1 cellular context compared by ENCODE assay signal in the genomic region with DNA sequence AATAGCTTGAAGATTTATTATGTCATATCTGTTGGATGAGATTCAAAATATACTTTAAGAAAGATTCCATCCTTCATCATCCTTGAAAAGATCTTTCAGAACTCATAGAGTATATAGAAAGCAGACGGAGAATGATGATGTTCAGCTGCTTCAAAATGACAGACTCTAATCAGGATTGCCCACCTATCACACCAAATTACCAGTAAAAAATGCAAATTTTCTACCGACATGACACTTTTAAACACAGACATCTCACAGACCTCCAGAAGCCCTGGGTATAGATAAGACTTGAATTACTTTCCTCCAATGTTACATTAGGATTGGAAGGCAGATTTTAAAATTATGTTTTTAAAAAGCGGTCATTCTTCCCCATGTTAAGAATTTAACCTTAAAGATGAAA.
A peak's percentile ranks its signal among the peaks of the same experiment; 100 is the strongest.
TF ChIP-seq lines count a peak whose summit lies in the region.

No MANE protein-coding gene starts in this region.

TF ChIP-seq in HepG2, 621 proteins besides CTCF, POLR2A, EP300 and RAD21 (continued from another document):
- TF ChIP-seq ZNF674 (CRISPR knock-in tag; IDR thresholded peaks at IDR 0.05; ENCODE audit: low read depth): no peak
- no peak for TF ChIP-seq ELF4 (CRISPR knock-in tag; IDR thresholded peaks at IDR 0.05; ENCODE audit: borderline replicate concordance)
- peak; percentile 15; the same call in 1 of the 2 replicates for TF ChIP-seq MAFF (IDR thresholded peaks at IDR 0.05; ENCODE audit: low read depth, low read length)
- no peak for TF ChIP-seq SYNCRIP (IDR thresholded peaks at IDR 0.05; ENCODE audit: insufficient read depth, low read depth, low read length)
- TF ChIP-seq, protein P1, sequence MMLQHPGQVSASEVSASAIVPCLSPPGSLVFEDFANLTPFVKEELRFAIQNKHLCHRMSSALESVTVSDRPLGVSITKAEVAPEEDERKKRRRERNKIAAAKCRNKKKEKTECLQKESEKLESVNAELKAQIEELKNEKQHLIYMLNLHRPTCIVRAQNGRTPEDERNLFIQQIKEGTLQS (CRISPR knock-in tag; IDR thresholded peaks at IDR 0.05): no peak
- TF ChIP-seq MIER2 (CRISPR knock-in tag; IDR thresholded peaks at IDR 0.05): no peak
- TF ChIP-seq, protein P2, sequence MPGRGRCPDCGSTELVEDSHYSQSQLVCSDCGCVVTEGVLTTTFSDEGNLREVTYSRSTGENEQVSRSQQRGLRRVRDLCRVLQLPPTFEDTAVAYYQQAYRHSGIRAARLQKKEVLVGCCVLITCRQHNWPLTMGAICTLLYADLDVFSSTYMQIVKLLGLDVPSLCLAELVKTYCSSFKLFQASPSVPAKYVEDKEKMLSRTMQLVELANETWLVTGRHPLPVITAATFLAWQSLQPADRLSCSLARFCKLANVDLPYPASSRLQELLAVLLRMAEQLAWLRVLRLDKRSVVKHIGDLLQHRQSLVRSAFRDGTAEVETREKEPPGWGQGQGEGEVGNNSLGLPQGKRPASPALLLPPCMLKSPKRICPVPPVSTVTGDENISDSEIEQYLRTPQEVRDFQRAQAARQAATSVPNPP (CRISPR knock-in tag; IDR thresholded peaks at IDR 0.05): no peak
